In genomic region chr3:194575484-194576210, GRCh38 we compare ENCODE assay signal across 9 cellular contexts. TPM values are rescaled to one million over a fixed set of nuclear protein-coding genes. Genes with fewer than 3 reads are reported as not detected.
DNase-seq lines count a peak whose midpoint lies in the region; ATAC-seq and TF ChIP-seq lines count a peak whose summit lies in the region.
"Had no signal": no experiment of that assay in that cellular context is flagged by ENCODE, and none has a peak within 500 bp of the region (broad histone marks: within the 10 kb centered on the region; RNA-seq: fewer than 3 reads in every experiment).

No MANE protein-coding gene starts in this region.

- H3K36me3 ChIP-seq in ascending aorta (no peaks in the 10 kb centered on the region), aorta (ENCODE audit: control insufficient read depth in 1 of 2, insufficient read depth in 2 of 2, low read length in 1 of 2) (no peaks in the 10 kb centered on the region)

- H3K27me3 ChIP-seq in ascending aorta = no peaks in the 10 kb centered on the region
- no peaks in the 10 kb centered on the region for H3K27me3 ChIP-seq in aorta (ENCODE audit: control insufficient read depth in 1 of 2, insufficient read depth in 2 of 2, low read length in 1 of 2)

- no peak for DNase-seq in Right ventricle myocardium inferior (ENCODE audit: missing footprints)
- DNase-seq in cardiac septum (ENCODE audit: low spot score) = no peak
- peak in 1 of 2 donors; percentile 81 for DNase-seq in ascending aorta (ENCODE audit: low spot score in 2 of 2)
- DNase-seq in iPS-NIHi11 (ENCODE audit: low spot score) = peak; percentile 47
- DNase-seq in aorta = peak in 1 of 2 donors; percentile 76
- no peak for DNase-seq in mesenteric fat pad (ENCODE audit: low spot score)
- DNase-seq in head of caudate nucleus = no peak
- no peak for DNase-seq in NCI-H187 (lab: John Stamatoyannopoulos, UW)
- DNase-seq: SHP77 treated with DMSO at 0.1 percent for 48 hours had no signal

- TF ChIP-seq CTCF in ascending aorta (IDR thresholded peaks at IDR 0.05) = no peak

- intact Hi-C loops in Right ventricle myocardium inferior (cut with DNase I) (no loop called here), cardiac septum (cut with DNase I) (no loop called here), ascending aorta (cut with DNase I) (loop anchor here (10.0 kb wide), 1 partner anchor 301 kb away; no protein-coding TSS in a partner anchor), aorta (cut with DNase I) (no loop called here), head of caudate nucleus (cut with DNase I) (no loop called here)

- H3K4me1 ChIP-seq in ascending aorta = peaks cover 15 to 46% of the 10 kb centered on the region in 2 donors
- no peaks in the 10 kb centered on the region for H3K4me1 ChIP-seq in aorta (ENCODE audit: control insufficient read depth in 1 of 2, insufficient read depth in 2 of 2, low read length in 2 of 2)

- H3K9me3 ChIP-seq in ascending aorta (no peaks in the 10 kb centered on the region), aorta (ENCODE audit: control insufficient read depth, low read length) (no peaks in the 10 kb centered on the region)

- WGBS in aorta, 2 donors = 88 to 89% methylated on average over 9 of the region's 9 CpGs

- H3K27ac ChIP-seq in ascending aorta (peak overlapping the region; percentile 86 to 94), aorta (ENCODE audit: low read depth in 1 of 2, low read length in 2 of 2) (no peak overlapping the region)

- ATAC-seq in Right ventricle myocardium inferior (peak; percentile 44), aorta (ENCODE audit: low FRiP score) (peak; percentile 61)

- H3K4me3 ChIP-seq in ascending aorta = no peak overlapping the region
- no peak overlapping the region for H3K4me3 ChIP-seq in aorta (ENCODE audit: low read length in 2 of 2)

RNA-seq across cellular contexts. Expression of gene TMEM44, which starts 57.6 kb away (rescaled TPM):
- total RNA-seq in Right ventricle myocardium inferior (6.1 TPM), cardiac septum (5.7 TPM), ascending aorta (2.6 TPM), aorta (10 to 100 TPM; 12.1 to 31.5 TPM), mesenteric fat pad (12.4 TPM)
- polyA plus RNA-seq in aorta = 10 to 100 TPM in 1 of 2 donors, 1 to 10 TPM in 1; 7.0 to 10.9 TPM

Comparison
In these comparisons a context has a peak if more than half of its experiments do, and no peak if none do; other contexts are left out.
1. H3K27ac ChIP-seq: peak in ascending aorta (2 of 2); none in aorta (0 of 2).